In the genomic region with DNA sequence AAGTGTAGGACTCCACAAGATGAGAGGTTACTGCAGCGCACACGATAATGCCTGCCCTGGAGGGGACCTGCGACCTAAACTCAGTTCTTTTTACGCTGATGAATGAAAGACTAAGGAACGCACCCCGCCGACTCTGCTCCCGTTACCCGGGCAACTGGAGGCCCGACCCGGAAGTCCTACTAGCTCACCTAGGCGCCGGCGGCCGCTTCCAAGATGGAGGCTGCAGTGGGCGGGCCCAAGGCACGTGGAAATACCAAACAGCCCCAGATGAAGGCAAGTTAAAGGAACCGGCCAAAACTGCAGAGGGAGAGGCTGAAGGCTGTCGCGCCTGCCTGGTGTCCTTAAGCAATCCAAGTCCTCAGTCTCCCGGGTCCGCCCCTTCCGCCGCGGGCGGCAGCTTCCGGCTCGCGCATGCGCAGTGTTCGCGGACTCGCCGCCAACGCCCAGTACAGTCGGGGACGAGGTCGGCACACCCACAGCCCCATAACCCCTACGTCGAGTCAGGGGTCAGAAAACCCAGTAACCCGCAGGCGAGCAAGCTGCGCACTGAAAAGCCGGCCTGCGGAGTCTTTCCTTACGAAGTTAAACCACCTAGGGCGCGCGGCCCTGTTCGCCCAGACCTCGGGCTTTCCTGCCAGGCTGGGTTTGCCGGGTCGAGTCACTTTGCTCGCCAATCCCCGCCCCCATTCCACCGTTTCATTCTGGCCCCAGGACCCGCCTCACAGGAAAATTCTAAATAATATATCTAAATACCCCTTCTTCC, we compare ENCODE assay signal across 1 cellular context.
TF ChIP-seq lines count a peak whose summit lies in the region.

A gene with protein sequence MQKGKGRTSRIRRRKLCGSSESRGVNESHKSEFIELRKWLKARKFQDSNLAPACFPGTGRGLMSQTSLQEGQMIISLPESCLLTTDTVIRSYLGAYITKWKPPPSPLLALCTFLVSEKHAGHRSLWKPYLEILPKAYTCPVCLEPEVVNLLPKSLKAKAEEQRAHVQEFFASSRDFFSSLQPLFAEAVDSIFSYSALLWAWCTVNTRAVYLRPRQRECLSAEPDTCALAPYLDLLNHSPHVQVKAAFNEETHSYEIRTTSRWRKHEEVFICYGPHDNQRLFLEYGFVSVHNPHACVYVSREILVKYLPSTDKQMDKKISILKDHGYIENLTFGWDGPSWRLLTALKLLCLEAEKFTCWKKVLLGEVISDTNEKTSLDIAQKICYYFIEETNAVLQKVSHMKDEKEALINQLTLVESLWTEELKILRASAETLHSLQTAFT (minus strand): TSS at position 368 of the 763 bp plus-strand sequence. CDS start 1,638 bp downstream, outside the sequence.

TF ChIP-seq in K562, 482 proteins besides CTCF, POLR2A, EP300 and RAD21 (continued from another document and continues in another):
- peak; percentile 96 for TF ChIP-seq GABPA (tag; conservative IDR thresholded peaks at IDR 0.05; ENCODE audit: low read depth)
- TF ChIP-seq CBFA2T2 (conservative IDR thresholded peaks at IDR 0.05), result 0 out of 2 replicates have a peak, but pooled peaks have one; percentile 2
- TF ChIP-seq ZBED1 (IDR thresholded peaks at IDR 0.05), result peak; percentile 44; the same call in 1 of the 2 replicates
- peak; percentile 87 for TF ChIP-seq HNRNPLL (IDR thresholded peaks at IDR 0.05; ENCODE audit: low read depth, low read length, poor library complexity, severe bottlenecking)
- 0 out of 2 replicates have a peak, but pooled peaks have one; percentile 37 for TF ChIP-seq DPF2 (IDR thresholded peaks at IDR 0.05)
- peak; percentile 23 for TF ChIP-seq SP2 (IDR thresholded peaks at IDR 0.05; ENCODE audit: extremely low read depth, low read depth, low read length, poor library complexity, severe bottlenecking)
- no peak for TF ChIP-seq U2AF2 (optimal IDR thresholded peaks at IDR 0.05; ENCODE audit: low read depth, low read length)
- peak; percentile 62 for TF ChIP-seq HCFC1 (IDR thresholded peaks at IDR 0.05; ENCODE audit: low read depth, low read length)
- TF ChIP-seq, protein P1, sequence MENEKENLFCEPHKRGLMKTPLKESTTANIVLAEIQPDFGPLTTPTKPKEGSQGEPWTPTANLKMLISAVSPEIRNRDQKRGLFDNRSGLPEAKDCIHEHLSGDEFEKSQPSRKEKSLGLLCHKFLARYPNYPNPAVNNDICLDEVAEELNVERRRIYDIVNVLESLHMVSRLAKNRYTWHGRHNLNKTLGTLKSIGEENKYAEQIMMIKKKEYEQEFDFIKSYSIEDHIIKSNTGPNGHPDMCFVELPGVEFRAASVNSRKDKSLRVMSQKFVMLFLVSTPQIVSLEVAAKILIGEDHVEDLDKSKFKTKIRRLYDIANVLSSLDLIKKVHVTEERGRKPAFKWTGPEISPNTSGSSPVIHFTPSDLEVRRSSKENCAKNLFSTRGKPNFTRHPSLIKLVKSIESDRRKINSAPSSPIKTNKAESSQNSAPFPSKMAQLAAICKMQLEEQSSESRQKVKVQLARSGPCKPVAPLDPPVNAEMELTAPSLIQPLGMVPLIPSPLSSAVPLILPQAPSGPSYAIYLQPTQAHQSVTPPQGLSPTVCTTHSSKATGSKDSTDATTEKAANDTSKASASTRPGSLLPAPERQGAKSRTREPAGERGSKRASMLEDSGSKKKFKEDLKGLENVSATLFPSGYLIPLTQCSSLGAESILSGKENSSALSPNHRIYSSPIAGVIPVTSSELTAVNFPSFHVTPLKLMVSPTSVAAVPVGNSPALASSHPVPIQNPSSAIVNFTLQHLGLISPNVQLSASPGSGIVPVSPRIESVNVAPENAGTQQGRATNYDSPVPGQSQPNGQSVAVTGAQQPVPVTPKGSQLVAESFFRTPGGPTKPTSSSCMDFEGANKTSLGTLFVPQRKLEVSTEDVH (IDR thresholded peaks at IDR 0.05; ENCODE audit: low read depth, partially characterized antibody), result peak; percentile 51
- TF ChIP-seq TAF1 (IDR thresholded peaks at IDR 0.05; ENCODE audit: control insufficient read depth, extremely low read depth, insufficient read depth, low read length, severe bottlenecking), result peak; percentile 79
- TF ChIP-seq HDAC1 (IDR thresholded peaks at IDR 0.05), result peak in 1 of 2 experiments; percentile 98; a peak in 2 of 4 replicates
- TF ChIP-seq MEIS2 (IDR thresholded peaks at IDR 0.05; ENCODE audit: partially characterized antibody), result peak; percentile 93
- peak; percentile 57 for TF ChIP-seq KDM5B (IDR thresholded peaks at IDR 0.05; ENCODE audit: insufficient replicate concordance, low read depth, low read length)
- no peak for TF ChIP-seq RBM17 (IDR thresholded peaks at IDR 0.05; ENCODE audit: borderline replicate concordance, low read depth, low read length)
- TF ChIP-seq EP400 (IDR thresholded peaks at IDR 0.05), result peak; percentile 93
- no peak for TF ChIP-seq PYGO2 (tag; IDR thresholded peaks at IDR 0.05)
- peak; percentile 68 for TF ChIP-seq C11orf30 (IDR thresholded peaks at IDR 0.05; ENCODE audit: low read depth)
- no peak for TF ChIP-seq NCOA6 (IDR thresholded peaks at IDR 0.05)
- peak; percentile 14 for TF ChIP-seq POU5F1 (IDR thresholded peaks at IDR 0.05; ENCODE audit: borderline replicate concordance, low read depth, low read length, partially characterized antibody)
- TF ChIP-seq MCM2 (IDR thresholded peaks at IDR 0.05; ENCODE audit: low read depth), result no peak
- TF ChIP-seq, protein P2, sequence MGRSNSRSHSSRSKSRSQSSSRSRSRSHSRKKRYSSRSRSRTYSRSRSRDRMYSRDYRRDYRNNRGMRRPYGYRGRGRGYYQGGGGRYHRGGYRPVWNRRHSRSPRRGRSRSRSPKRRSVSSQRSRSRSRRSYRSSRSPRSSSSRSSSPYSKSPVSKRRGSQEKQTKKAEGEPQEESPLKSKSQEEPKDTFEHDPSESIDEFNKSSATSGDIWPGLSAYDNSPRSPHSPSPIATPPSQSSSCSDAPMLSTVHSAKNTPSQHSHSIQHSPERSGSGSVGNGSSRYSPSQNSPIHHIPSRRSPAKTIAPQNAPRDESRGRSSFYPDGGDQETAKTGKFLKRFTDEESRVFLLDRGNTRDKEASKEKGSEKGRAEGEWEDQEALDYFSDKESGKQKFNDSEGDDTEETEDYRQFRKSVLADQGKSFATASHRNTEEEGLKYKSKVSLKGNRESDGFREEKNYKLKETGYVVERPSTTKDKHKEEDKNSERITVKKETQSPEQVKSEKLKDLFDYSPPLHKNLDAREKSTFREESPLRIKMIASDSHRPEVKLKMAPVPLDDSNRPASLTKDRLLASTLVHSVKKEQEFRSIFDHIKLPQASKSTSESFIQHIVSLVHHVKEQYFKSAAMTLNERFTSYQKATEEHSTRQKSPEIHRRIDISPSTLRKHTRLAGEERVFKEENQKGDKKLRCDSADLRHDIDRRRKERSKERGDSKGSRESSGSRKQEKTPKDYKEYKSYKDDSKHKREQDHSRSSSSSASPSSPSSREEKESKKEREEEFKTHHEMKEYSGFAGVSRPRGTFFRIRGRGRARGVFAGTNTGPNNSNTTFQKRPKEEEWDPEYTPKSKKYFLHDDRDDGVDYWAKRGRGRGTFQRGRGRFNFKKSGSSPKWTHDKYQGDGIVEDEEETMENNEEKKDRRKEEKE (IDR thresholded peaks at IDR 0.05; ENCODE audit: borderline replicate concordance in 1 of 2, control insufficient read depth in 1 of 2, low read depth in 2 of 2, low read length in 1 of 2), result no peak
- peak; percentile 47; the same call in 1 of the 2 replicates for TF ChIP-seq DIDO1 (tag; IDR thresholded peaks at IDR 0.05; ENCODE audit: low read depth)
- no peak for TF ChIP-seq TCF7 (IDR thresholded peaks at IDR 0.05; ENCODE audit: borderline replicate concordance)
- TF ChIP-seq BACH1 (tag; IDR thresholded peaks at IDR 0.05), result no peak
- TF ChIP-seq SMARCA4 (IDR thresholded peaks at IDR 0.05), result 0 out of 2 replicates have a peak, but pooled peaks have one; percentile 25
- no peak for TF ChIP-seq GATAD2A (IDR thresholded peaks at IDR 0.05)
- TF ChIP-seq EZH2 (IDR thresholded peaks at IDR 0.05; ENCODE audit: borderline replicate concordance, low read depth, low read length), result no peak
- TF ChIP-seq, protein P3, sequence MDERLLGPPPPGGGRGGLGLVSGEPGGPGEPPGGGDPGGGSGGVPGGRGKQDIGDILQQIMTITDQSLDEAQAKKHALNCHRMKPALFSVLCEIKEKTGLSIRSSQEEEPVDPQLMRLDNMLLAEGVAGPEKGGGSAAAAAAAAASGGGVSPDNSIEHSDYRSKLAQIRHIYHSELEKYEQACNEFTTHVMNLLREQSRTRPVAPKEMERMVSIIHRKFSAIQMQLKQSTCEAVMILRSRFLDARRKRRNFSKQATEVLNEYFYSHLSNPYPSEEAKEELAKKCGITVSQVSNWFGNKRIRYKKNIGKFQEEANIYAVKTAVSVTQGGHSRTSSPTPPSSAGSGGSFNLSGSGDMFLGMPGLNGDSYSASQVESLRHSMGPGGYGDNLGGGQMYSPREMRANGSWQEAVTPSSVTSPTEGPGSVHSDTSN (CRISPR knock-in tag; IDR thresholded peaks at IDR 0.05; ENCODE audit: low read depth), result no peak
- TF ChIP-seq, protein P3 (tag; conservative IDR thresholded peaks at IDR 0.05; ENCODE audit: low read depth), result no peak
- no peak for TF ChIP-seq JUN (IDR thresholded peaks at IDR 0.05; ENCODE audit: borderline replicate concordance, low read depth, low read length)
- 0 out of 2 replicates have a peak, but pooled peaks have one; percentile 32 for TF ChIP-seq JUN (CRISPR knock-in tag; IDR thresholded peaks at IDR 0.05; ENCODE audit: borderline replicate concordance)
- TF ChIP-seq, protein P4, sequence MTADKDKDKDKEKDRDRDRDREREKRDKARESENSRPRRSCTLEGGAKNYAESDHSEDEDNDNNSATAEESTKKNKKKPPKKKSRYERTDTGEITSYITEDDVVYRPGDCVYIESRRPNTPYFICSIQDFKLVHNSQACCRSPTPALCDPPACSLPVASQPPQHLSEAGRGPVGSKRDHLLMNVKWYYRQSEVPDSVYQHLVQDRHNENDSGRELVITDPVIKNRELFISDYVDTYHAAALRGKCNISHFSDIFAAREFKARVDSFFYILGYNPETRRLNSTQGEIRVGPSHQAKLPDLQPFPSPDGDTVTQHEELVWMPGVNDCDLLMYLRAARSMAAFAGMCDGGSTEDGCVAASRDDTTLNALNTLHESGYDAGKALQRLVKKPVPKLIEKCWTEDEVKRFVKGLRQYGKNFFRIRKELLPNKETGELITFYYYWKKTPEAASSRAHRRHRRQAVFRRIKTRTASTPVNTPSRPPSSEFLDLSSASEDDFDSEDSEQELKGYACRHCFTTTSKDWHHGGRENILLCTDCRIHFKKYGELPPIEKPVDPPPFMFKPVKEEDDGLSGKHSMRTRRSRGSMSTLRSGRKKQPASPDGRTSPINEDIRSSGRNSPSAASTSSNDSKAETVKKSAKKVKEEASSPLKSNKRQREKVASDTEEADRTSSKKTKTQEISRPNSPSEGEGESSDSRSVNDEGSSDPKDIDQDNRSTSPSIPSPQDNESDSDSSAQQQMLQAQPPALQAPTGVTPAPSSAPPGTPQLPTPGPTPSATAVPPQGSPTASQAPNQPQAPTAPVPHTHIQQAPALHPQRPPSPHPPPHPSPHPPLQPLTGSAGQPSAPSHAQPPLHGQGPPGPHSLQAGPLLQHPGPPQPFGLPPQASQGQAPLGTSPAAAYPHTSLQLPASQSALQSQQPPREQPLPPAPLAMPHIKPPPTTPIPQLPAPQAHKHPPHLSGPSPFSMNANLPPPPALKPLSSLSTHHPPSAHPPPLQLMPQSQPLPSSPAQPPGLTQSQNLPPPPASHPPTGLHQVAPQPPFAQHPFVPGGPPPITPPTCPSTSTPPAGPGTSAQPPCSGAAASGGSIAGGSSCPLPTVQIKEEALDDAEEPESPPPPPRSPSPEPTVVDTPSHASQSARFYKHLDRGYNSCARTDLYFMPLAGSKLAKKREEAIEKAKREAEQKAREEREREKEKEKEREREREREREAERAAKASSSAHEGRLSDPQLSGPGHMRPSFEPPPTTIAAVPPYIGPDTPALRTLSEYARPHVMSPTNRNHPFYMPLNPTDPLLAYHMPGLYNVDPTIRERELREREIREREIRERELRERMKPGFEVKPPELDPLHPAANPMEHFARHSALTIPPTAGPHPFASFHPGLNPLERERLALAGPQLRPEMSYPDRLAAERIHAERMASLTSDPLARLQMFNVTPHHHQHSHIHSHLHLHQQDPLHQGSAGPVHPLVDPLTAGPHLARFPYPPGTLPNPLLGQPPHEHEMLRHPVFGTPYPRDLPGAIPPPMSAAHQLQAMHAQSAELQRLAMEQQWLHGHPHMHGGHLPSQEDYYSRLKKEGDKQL (CRISPR knock-in tag; IDR thresholded peaks at IDR 0.05; ENCODE audit: borderline replicate concordance), result no peak
- no peak for TF ChIP-seq ZSCAN29 (IDR thresholded peaks at IDR 0.05)
- no peak for TF ChIP-seq ZKSCAN8 (CRISPR knock-in tag; IDR thresholded peaks at IDR 0.05)
- no peak for TF ChIP-seq CC2D1A (IDR thresholded peaks at IDR 0.05)
- TF ChIP-seq ZNF217 (CRISPR knock-in tag; IDR thresholded peaks at IDR 0.05), result no peak
- TF ChIP-seq, protein P5, sequence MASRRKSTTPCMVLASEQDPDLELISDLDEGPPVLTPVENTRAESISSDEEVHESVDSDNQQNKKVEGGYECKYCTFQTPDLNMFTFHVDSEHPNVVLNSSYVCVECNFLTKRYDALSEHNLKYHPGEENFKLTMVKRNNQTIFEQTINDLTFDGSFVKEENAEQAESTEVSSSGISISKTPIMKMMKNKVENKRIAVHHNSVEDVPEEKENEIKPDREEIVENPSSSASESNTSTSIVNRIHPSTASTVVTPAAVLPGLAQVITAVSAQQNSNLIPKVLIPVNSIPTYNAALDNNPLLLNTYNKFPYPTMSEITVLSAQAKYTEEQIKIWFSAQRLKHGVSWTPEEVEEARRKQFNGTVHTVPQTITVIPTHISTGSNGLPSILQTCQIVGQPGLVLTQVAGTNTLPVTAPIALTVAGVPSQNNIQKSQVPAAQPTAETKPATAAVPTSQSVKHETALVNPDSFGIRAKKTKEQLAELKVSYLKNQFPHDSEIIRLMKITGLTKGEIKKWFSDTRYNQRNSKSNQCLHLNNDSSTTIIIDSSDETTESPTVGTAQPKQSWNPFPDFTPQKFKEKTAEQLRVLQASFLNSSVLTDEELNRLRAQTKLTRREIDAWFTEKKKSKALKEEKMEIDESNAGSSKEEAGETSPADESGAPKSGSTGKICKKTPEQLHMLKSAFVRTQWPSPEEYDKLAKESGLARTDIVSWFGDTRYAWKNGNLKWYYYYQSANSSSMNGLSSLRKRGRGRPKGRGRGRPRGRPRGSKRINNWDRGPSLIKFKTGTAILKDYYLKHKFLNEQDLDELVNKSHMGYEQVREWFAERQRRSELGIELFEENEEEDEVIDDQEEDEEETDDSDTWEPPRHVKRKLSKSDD (conservative IDR thresholded peaks at IDR 0.05; ENCODE audit: low read length), result peak; percentile 100
- TF ChIP-seq, protein P6, sequence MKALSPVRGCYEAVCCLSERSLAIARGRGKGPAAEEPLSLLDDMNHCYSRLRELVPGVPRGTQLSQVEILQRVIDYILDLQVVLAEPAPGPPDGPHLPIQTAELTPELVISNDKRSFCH (CRISPR knock-in tag; IDR thresholded peaks at IDR 0.05), result no peak
- TF ChIP-seq, protein P6 (tag; IDR thresholded peaks at IDR 0.05), result peak; percentile 31; the same call in 1 of the 2 replicates
- TF ChIP-seq TOE1 (IDR thresholded peaks at IDR 0.05; ENCODE audit: borderline replicate concordance), result 0 out of 2 replicates have a peak, but pooled peaks have one; percentile 20
- no peak for TF ChIP-seq TOE1 (CRISPR knock-in tag; IDR thresholded peaks at IDR 0.05; ENCODE audit: borderline replicate concordance, low read depth)
